In genomic region chrX:135432881-135433521, GRCh38 we compare ENCODE assay signal across 25 cellular contexts. TPM values are rescaled to one million over a fixed set of nuclear protein-coding genes. Genes with fewer than 3 reads are reported as not detected.
DNase-seq lines count a peak whose midpoint lies in the region; ATAC-seq and TF ChIP-seq lines count a peak whose summit lies in the region.
"Had no signal": no experiment of that assay in that cellular context is flagged by ENCODE, and none has a peak within 500 bp of the region (broad histone marks: within the 10 kb centered on the region; RNA-seq: fewer than 3 reads in every experiment).

No MANE protein-coding gene starts in this region.

- DNase-seq in NCI-H748 (lab: John Stamatoyannopoulos, UW; ENCODE audit: unreplicated experiment) = peak; percentile 28
- DNase-seq in NCI-H748 treated with DMSO at 0.1 percent for 48 hours (lab: John Stamatoyannopoulos, UW) = no peak
- DNase-seq in NCI-H345 (lab: John Stamatoyannopoulos, UW) = peak; percentile 70
- DNase-seq in WERI-Rb-1 = no peak
- peak; percentile 36 for DNase-seq in upper lobe of right lung
- no peak for DNase-seq in putamen (ENCODE audit: low spot score)
- no peak for DNase-seq in cerebellar nuclear complex (lab: John Stamatoyannopoulos, UW)
- DNase-seq: activated CD4-positive, alpha-beta T cell treated with anti-CD3 and anti-CD28 coated beads, Interleukin-2, amount 50 U/mL, for 48 hours; activated naive CD4-positive, alpha-beta T cell treated with Interleukin-2 at 50 U/mL for 16 hours; caudate nucleus; CD8-positive, alpha-beta memory T cell; DMS79; erythroblast; GDM1; glutamatergic neuron; GM23248; HFFc6; left lung; NCI-H187; NCI-H526 treated with DMSO at 0.1 percent for 48 hours; nephron progenitor cell; stimulated activated naive CD4-positive, alpha-beta T cell had no signal

- H3K27me3 ChIP-seq in WERI-Rb-1 (ENCODE audit: insufficient read depth, low read depth, severe bottlenecking) (peaks cover 27% of the 10 kb centered on the region), upper lobe of right lung (no peaks in the 10 kb centered on the region)

- TF ChIP-seq CTCF in WERI-Rb-1 (IDR thresholded peaks at IDR 0.05; ENCODE audit: low read depth, low read length) (0 out of 2 replicates have a peak, but pooled peaks have one; percentile 1), upper lobe of right lung (IDR thresholded peaks at IDR 0.05) (no peak)

- H3K9me3 ChIP-seq in WERI-Rb-1 (ENCODE audit: severe bottlenecking) (no peaks in the 10 kb centered on the region), upper lobe of right lung (no peaks in the 10 kb centered on the region)
- H3K9me3 ChIP-seq: left lung had no signal

- no peak for ATAC-seq in upper lobe of right lung
- ATAC-seq in HG03139 (IDR thresholded peaks at IDR 0.05; ENCODE audit: unreplicated experiment) = no peak
- ATAC-seq: activated CD4-positive, CD25-positive, alpha-beta regulatory T cell treated with anti-CD3 and anti-CD28 coated beads, Interleukin-2, amount 50 U/mL, for 24 hours; left lung had no signal

- intact Hi-C loops in upper lobe of right lung (cut with DNase I) = no loop called here

- no peak overlapping the region for H3K27ac ChIP-seq in WERI-Rb-1
- H3K27ac ChIP-seq in upper lobe of right lung = no peak overlapping the region
- H3K27ac ChIP-seq: GM23248, left lung had no signal

- no peak overlapping the region for H3K4me3 ChIP-seq in WERI-Rb-1 (ENCODE audit: low read depth, low read length)
- no peak overlapping the region for H3K4me3 ChIP-seq in upper lobe of right lung
- H3K4me3 ChIP-seq: GM23248, left lung had no signal

- no peaks in the 10 kb centered on the region for H3K4me1 ChIP-seq in upper lobe of right lung
- H3K4me1 ChIP-seq: left lung had no signal

- H3K36me3 ChIP-seq in WERI-Rb-1 = no peaks in the 10 kb centered on the region
- no peaks in the 10 kb centered on the region for H3K36me3 ChIP-seq in upper lobe of right lung
- H3K36me3 ChIP-seq: left lung had no signal

RNA-seq across cellular contexts. Expression of gene SMIM10L2A, which starts 11.3 kb away (rescaled TPM):
- 2.0 TPM for total RNA-seq in upper lobe of right lung
- total RNA-seq: GM23248, HFFc6, RPMI7951 had no signal

Comparison
In these comparisons a context has a peak if more than half of its experiments do, and no peak if none do; other contexts are left out.
1. DNase-seq: peak in NCI-H748 (single experiment), NCI-H345 (single experiment) and upper lobe of right lung (single experiment); none in NCI-H748 treated with DMSO at 0.1 percent for 48 hours (single experiment), WERI-Rb-1 (single experiment), putamen (single experiment) and cerebellar nuclear complex (0 of 2).